ENCODE assay signal across 18 cellular contexts in genomic region chr9:87657190-87657589, GRCh38.
DNase-seq lines count a peak whose midpoint lies in the region; ATAC-seq and TF ChIP-seq lines count a peak whose summit lies in the region.
"Had no signal": no experiment of that assay in that cellular context is flagged by ENCODE, and none has a peak within 500 bp of the region (broad histone marks: within the 10 kb centered on the region; RNA-seq: fewer than 3 reads in every experiment).

No MANE protein-coding gene starts in this region.

- peaks cover 0 to 9% of the 10 kb centered on the region in 2 donors for H3K4me1 ChIP-seq in adrenal gland (replicated peaks in 1 of 2)
- no peaks in the 10 kb centered on the region for H3K4me1 ChIP-seq in right atrium auricular region
- H3K4me1 ChIP-seq in osteoblast (ENCODE audit: insufficient read depth, low read length) = peaks cover 5% of the 10 kb centered on the region
- H3K4me1 ChIP-seq: parathyroid adenoma had no signal

- no peak overlapping the region for H3K4me2 ChIP-seq in osteoblast (ENCODE audit: insufficient read depth, low read length)

- H3K4me3 ChIP-seq in adrenal gland = no peak overlapping the region
- no peak overlapping the region for H3K4me3 ChIP-seq in right atrium auricular region
- H3K4me3 ChIP-seq in osteoblast (ENCODE audit: insufficient read depth, low read length) = no peak overlapping the region

- DNase-seq in CD1c-positive myeloid dendritic cell (ENCODE audit: extremely low spot score) = peak; percentile 51
- peak in 5 of 7 donors; percentile 41 to 73 (median 49) for DNase-seq in adrenal gland
- peak; percentile 67 for DNase-seq in right atrium auricular region (ENCODE audit: low spot score)
- DNase-seq in osteoblast (ENCODE audit: insufficient read length, low spot score, missing footprints) = peak; percentile 68
- no peak for DNase-seq in GM10266 (ENCODE audit: extremely low spot score)
- DNase-seq in MV-4-11 (lab: John Stamatoyannopoulos, UW) = no peak
- DNase-seq in T-helper 2 cell = no peak
- DNase-seq: activated CD8-positive, alpha-beta memory T cell treated with anti-CD3 and anti-CD28 coated beads, Interleukin-2, amount 10 ng/mL, durations not matched to agents 7 days and 5 days; activated effector memory CD4-positive, alpha-beta T cell treated with Interleukin-2 at 50 U/mL for 16 hours; cortex of kidney; erythroblast; NCI-H1694; NCI-H345; stimulated activated CD4-positive, alpha-beta T cell treated with anti-CD3 and anti-CD28 coated beads, Interleukin-12 subunit alpha, Interleukin-12 subunit beta, amount 100 ng/mL, for 4 hours; stimulated activated naive CD4-positive, alpha-beta T cell treated with Interleukin-2 at 50 U/mL for 16 hours had no signal

- H3K9me3 ChIP-seq in adrenal gland (replicated peaks in 1 of 3) = no peaks in the 10 kb centered on the region
- no peaks in the 10 kb centered on the region for H3K9me3 ChIP-seq in right atrium auricular region
- H3K9me3 ChIP-seq in osteoblast (ENCODE audit: low read depth, low read length) = no peaks in the 10 kb centered on the region

- no peaks in the 10 kb centered on the region for H4K20me1 ChIP-seq in osteoblast (ENCODE audit: insufficient read depth, low read length)

- TF ChIP-seq POLR2A in adrenal gland (IDR thresholded peaks at IDR 0.05) = no peak

- no peak for ATAC-seq in GM19395 (IDR thresholded peaks at IDR 0.05; ENCODE audit: unreplicated experiment)
- ATAC-seq: activated CD4-positive, CD25-positive, alpha-beta regulatory T cell treated with anti-CD3 and anti-CD28 coated beads, Interleukin-2, amount 50 U/mL, for 24 hours; activated CD8-positive, alpha-beta memory T cell treated with anti-CD3 and anti-CD28 coated beads, Interleukin-2, amount 10 ng/mL, durations not matched to agents 7 days and 5 days had no signal

- H3K79me2 ChIP-seq in osteoblast (ENCODE audit: insufficient read depth, low read length) = no peaks in the 10 kb centered on the region
- H3K79me2 ChIP-seq: parathyroid adenoma had no signal

- intact Hi-C loops in adrenal gland (cut with DNase I) = no loop called here

- 64 to 67% (median 65%) methylated on average over 6 of the region's 6 CpGs for WGBS in adrenal gland, 4 donors

- no peaks in the 10 kb centered on the region for H3K36me3 ChIP-seq in adrenal gland (replicated peaks in 1 of 2)
- no peaks in the 10 kb centered on the region for H3K36me3 ChIP-seq in right atrium auricular region
- peaks cover 3% of the 10 kb centered on the region for H3K36me3 ChIP-seq in osteoblast (ENCODE audit: insufficient read depth, low read length)

- no peak overlapping the region for H2AFZ ChIP-seq in osteoblast (ENCODE audit: low read length)
- H2AFZ ChIP-seq: parathyroid adenoma had no signal

- TF ChIP-seq CTCF in adrenal gland (IDR thresholded peaks at IDR 0.05) (no peak), right atrium auricular region (IDR thresholded peaks at IDR 0.05) (no peak), osteoblast (IDR thresholded peaks at IDR 0.05; ENCODE audit: extremely low read depth, low read depth, low read length) (no peak), GM10266 (IDR thresholded peaks at IDR 0.05; ENCODE audit: control insufficient read depth, insufficient read depth, low read depth, missing control alignments) (no peak)

- peak overlapping the region in 1 of 5 donors; percentile 23 for H3K27ac ChIP-seq in adrenal gland
- no peak overlapping the region for H3K27ac ChIP-seq in right atrium auricular region
- H3K27ac ChIP-seq in osteoblast (ENCODE audit: low read depth, low read length) = no peak overlapping the region
- H3K27ac ChIP-seq: parathyroid adenoma had no signal

- no peaks in the 10 kb centered on the region for H3K27me3 ChIP-seq in adrenal gland
- no peaks in the 10 kb centered on the region for H3K27me3 ChIP-seq in right atrium auricular region
- peaks cover 15% of the 10 kb centered on the region for H3K27me3 ChIP-seq in osteoblast (ENCODE audit: insufficient read depth, low read length)

Comparison
In these comparisons a context has a peak if more than half of its experiments do, and no peak if none do; other contexts are left out.
1. DNase-seq: peak in CD1c-positive myeloid dendritic cell (single experiment), adrenal gland (5 of 7), right atrium auricular region (single experiment) and osteoblast (single experiment); none in GM10266 (single experiment), MV-4-11 (single experiment) and T-helper 2 cell (0 of 5).